In the genomic region with DNA sequence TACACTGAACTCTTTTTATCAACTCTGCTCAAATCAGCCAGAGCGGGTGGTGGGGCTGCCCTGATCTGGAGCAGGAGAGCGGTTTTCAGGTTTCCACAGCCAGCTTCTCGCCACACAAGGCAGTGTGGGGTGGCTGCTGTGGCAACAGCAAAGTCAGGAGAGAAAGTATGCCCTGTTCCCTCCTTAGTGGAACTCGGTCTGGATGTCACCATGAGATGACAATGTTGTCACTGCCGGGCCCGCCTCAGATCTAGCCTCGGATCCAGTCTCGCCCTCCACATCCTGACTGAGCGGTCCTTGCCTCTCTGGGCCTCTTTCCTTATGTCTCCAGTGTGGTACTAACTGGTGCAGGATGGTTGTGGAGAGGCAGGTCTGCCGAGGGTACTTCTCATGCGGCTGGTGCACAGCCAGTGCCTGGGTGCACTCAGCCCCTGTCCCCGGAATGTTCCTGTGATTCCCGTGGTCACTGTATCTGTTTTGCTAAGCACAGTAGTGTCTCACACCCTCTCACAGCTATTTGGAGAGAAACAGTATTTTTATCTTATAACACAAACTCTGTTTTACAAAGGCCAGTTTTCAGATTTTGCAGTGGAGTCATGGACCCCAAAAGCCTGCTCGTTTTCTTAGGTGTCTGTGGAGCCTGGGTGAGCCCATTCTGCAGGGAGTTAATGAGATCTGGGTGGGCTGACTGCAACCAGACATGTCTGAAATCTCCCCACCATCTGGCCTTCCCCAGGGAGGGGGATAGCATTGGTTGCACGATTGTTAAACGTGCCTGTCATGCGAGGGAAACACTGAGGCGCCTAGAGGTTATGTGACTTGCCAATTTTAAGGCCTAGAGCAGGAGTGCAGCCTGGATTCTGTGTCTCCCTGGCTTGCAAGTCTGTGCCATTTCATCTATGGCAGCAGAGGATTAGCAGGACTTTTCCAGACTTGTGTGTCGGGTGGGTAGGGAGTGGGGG, we compare ENCODE assay signal across 2 cellular contexts.
A peak's percentile ranks its signal among the peaks of the same experiment; 100 is the strongest.
TF ChIP-seq lines count a peak whose summit lies in the region.

No MANE protein-coding gene starts in this region.

TF ChIP-seq in GM23338, 12 proteins besides CTCF, POLR2A, EP300 and RAD21 (continues in another document):
- no peak for TF ChIP-seq ZNF331 (CRISPR knock-in tag; IDR thresholded peaks at IDR 0.05; ENCODE audit: low read depth)
- TF ChIP-seq NANOG (IDR thresholded peaks at IDR 0.05; ENCODE audit: borderline replicate concordance), result no peak
- no peak for TF ChIP-seq ZNF114 (CRISPR knock-in tag; IDR thresholded peaks at IDR 0.05)
- no peak for TF ChIP-seq EZH2 (IDR thresholded peaks at IDR 0.05; ENCODE audit: low read depth, unreplicated experiment)
- TF ChIP-seq, protein P1, sequence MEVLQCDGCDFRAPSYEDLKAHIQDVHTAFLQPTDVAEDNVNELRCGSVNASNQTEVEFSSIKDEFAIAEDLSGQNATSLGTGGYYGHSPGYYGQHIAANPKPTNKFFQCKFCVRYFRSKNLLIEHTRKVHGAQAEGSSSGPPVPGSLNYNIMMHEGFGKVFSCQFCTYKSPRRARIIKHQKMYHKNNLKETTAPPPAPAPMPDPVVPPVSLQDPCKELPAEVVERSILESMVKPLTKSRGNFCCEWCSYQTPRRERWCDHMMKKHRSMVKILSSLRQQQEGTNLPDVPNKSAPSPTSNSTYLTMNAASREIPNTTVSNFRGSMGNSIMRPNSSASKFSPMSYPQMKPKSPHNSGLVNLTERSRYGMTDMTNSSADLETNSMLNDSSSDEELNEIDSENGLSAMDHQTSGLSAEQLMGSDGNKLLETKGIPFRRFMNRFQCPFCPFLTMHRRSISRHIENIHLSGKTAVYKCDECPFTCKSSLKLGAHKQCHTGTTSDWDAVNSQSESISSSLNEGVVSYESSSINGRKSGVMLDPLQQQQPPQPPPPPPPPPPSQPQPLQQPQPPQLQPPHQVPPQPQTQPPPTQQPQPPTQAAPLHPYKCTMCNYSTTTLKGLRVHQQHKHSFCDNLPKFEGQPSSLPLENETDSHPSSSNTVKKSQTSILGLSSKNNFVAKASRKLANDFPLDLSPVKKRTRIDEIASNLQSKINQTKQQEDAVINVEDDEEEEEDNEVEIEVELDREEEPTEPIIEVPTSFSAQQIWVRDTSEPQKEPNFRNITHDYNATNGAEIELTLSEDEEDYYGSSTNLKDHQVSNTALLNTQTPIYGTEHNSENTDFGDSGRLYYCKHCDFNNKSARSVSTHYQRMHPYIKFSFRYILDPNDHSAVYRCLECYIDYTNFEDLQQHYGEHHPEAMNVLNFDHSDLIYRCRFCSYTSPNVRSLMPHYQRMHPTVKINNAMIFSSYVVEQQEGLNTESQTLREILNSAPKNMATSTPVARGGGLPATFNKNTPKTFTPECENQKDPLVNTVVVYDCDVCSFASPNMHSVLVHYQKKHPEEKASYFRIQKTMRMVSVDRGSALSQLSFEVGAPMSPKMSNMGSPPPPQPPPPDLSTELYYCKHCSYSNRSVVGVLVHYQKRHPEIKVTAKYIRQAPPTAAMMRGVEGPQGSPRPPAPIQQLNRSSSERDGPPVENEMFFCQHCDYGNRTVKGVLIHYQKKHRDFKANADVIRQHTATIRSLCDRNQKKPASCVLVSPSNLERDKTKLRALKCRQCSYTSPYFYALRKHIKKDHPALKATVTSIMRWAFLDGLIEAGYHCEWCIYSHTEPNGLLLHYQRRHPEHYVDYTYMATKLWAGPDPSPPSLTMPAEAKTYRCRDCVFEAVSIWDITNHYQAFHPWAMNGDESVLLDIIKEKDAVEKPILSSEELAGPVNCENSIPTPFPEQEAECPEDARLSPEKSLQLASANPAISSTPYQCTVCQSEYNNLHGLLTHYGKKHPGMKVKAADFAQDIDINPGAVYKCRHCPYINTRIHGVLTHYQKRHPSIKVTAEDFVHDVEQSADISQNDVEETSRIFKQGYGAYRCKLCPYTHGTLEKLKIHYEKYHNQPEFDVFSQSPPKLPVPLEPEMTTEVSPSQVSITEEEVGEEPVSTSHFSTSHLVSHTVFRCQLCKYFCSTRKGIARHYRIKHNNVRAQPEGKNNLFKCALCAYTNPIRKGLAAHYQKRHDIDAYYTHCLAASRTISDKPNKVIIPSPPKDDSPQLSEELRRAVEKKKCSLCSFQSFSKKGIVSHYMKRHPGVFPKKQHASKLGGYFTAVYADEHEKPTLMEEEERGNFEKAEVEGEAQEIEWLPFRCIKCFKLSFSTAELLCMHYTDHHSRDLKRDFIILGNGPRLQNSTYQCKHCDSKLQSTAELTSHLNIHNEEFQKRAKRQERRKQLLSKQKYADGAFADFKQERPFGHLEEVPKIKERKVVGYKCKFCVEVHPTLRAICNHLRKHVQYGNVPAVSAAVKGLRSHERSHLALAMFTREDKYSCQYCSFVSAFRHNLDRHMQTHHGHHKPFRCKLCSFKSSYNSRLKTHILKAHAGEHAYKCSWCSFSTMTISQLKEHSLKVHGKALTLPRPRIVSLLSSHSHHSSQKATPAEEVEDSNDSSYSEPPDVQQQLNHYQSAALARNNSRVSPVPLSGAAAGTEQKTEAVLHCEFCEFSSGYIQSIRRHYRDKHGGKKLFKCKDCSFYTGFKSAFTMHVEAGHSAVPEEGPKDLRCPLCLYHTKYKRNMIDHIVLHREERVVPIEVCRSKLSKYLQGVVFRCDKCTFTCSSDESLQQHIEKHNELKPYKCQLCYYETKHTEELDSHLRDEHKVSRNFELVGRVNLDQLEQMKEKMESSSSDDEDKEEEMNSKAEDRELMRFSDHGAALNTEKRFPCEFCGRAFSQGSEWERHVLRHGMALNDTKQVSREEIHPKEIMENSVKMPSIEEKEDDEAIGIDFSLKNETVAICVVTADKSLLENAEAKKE (CRISPR knock-in tag; IDR thresholded peaks at IDR 0.05), result no peak
- TF ChIP-seq JUNB (IDR thresholded peaks at IDR 0.05; ENCODE audit: unreplicated experiment), result no peak
- TF ChIP-seq EZH2phosphoT487 (IDR thresholded peaks at IDR 0.05; ENCODE audit: unreplicated experiment), result no peak
- TF ChIP-seq, protein P2, sequence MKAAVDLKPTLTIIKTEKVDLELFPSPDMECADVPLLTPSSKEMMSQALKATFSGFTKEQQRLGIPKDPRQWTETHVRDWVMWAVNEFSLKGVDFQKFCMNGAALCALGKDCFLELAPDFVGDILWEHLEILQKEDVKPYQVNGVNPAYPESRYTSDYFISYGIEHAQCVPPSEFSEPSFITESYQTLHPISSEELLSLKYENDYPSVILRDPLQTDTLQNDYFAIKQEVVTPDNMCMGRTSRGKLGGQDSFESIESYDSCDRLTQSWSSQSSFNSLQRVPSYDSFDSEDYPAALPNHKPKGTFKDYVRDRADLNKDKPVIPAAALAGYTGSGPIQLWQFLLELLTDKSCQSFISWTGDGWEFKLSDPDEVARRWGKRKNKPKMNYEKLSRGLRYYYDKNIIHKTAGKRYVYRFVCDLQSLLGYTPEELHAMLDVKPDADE (IDR thresholded peaks at IDR 0.05), result no peak
- no peak for TF ChIP-seq CREB1 (CRISPR knock-in tag; IDR thresholded peaks at IDR 0.05; ENCODE audit: low read depth)
- TF ChIP-seq STAT1 (IDR thresholded peaks at IDR 0.05; ENCODE audit: unreplicated experiment), result no peak
- TF ChIP-seq POLR2AphosphoS5 (IDR thresholded peaks at IDR 0.05; ENCODE audit: low read depth), result no peak

TF ChIP-seq in K562, 482 proteins besides CTCF, POLR2A, EP300 and RAD21:
- TF ChIP-seq ZNF134 (CRISPR knock-in tag; conservative IDR thresholded peaks at IDR 0.05), result 0 out of 2 replicates have a peak, but pooled peaks have one; percentile 23
- TF ChIP-seq, protein P3, sequence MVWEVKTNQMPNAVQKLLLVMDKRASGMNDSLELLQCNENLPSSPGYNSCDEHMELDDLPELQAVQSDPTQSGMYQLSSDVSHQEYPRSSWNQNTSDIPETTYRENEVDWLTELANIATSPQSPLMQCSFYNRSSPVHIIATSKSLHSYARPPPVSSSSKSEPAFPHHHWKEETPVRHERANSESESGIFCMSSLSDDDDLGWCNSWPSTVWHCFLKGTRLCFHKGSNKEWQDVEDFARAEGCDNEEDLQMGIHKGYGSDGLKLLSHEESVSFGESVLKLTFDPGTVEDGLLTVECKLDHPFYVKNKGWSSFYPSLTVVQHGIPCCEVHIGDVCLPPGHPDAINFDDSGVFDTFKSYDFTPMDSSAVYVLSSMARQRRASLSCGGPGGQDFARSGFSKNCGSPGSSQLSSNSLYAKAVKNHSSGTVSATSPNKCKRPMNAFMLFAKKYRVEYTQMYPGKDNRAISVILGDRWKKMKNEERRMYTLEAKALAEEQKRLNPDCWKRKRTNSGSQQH (CRISPR knock-in tag; IDR thresholded peaks at IDR 0.05), result no peak
